27 cellular contexts compared by ENCODE assay signal in genomic region chr18:79252904-79253633, GRCh38.
DNase-seq lines count a peak whose midpoint lies in the region; ATAC-seq and FAIRE-seq lines count a peak whose summit lies in the region.
"Had no signal": no experiment of that assay in that cellular context is flagged by ENCODE, and none has a peak within 500 bp of the region (broad histone marks: within the 10 kb centered on the region; RNA-seq: fewer than 3 reads in every experiment).

No MANE protein-coding gene starts in this region.

- no peak for FAIRE-seq in GM19239 (lab: Jason Lieb, UNC)

- peak; percentile 78 for ATAC-seq in GM21526 (IDR thresholded peaks at IDR 0.05; ENCODE audit: low FRiP score, unreplicated experiment)
- ATAC-seq: activated CD8-positive, alpha-beta memory T cell treated with anti-CD3 and anti-CD28 coated beads, Interleukin-2, amount 10 ng/mL, durations not matched to agents 7 days and 5 days; activated T-cell treated with anti-CD3 and anti-CD28 coated beads, Interleukin-2, amount 50 U/mL, for 4 hours; CD8-positive, alpha-beta T cell; left ventricle myocardium superior; psoas muscle; stimulated activated effector memory CD8-positive, alpha-beta T cell treated with anti-CD3 and anti-CD28 coated beads, Interleukin-12 subunit alpha, Interleukin-12 subunit beta, amount 100 ng/mL, for 72 hours; upper lobe of right lung had no signal

- peak overlapping the region; percentile 31 for H3K27ac ChIP-seq in substantia nigra (ENCODE audit: low read depth, low read length, poor library complexity, severe bottlenecking)
- H3K27ac ChIP-seq: epithelial cell of prostate, neutrophil, psoas muscle, RWPE1, SJSA1, upper lobe of right lung had no signal

- DNase-seq in NCI-H146 treated with DMSO at 0.1 percent for 48 hours (lab: John Stamatoyannopoulos, UW; ENCODE audit: unreplicated experiment): peak; percentile 95
- peak; percentile 34 for DNase-seq in kidney tubule cell (ENCODE audit: low spot score)
- peak in 1 of 49 donors; percentile 33 for DNase-seq in substantia nigra (lab: John Stamatoyannopoulos, UW)
- DNase-seq in DMS53 treated with DMSO at 0.1 percent for 48 hours (lab: John Stamatoyannopoulos, UW; ENCODE audit: unreplicated experiment): no peak
- no peak for DNase-seq in nucleus accumbens (lab: John Stamatoyannopoulos, UW)
- DNase-seq in GM19239 (ENCODE audit: insufficient read length, low spot score): no peak
- no peak for DNase-seq in amniotic stem cell (lab: John Stamatoyannopoulos, UW)
- DNase-seq: activated CD8-positive, alpha-beta memory T cell treated with anti-CD3 and anti-CD28 coated beads, Interleukin-2, amount 10 ng/mL, durations not matched to agents 7 days and 5 days; activated T-cell treated with anti-CD3 and anti-CD28 coated beads, Interleukin-2, amount 50 U/mL, for 4 hours; BE2C; CD8-positive, alpha-beta T cell; central memory CD4-positive, alpha-beta T cell; cortex of kidney; effector memory CD4-positive, alpha-beta T cell; H9; left ventricle myocardium superior; naive B cell; NCI-H1694 treated with DMSO at 0.1 percent for 48 hours; psoas muscle; T1000; upper lobe of right lung had no signal

Comparison
In these comparisons a context has a peak if more than half of its experiments do, and no peak if none do; other contexts are left out.
1. DNase-seq: peak in NCI-H146 treated with DMSO at 0.1 percent for 48 hours (single experiment) and kidney tubule cell (single experiment); none in DMS53 treated with DMSO at 0.1 percent for 48 hours (single experiment), nucleus accumbens (0 of 56), GM19239 (single experiment) and amniotic stem cell (single experiment).